8 cellular contexts compared by ENCODE assay signal in genomic region chr10:80356563-80356999, GRCh38. TPM values are rescaled to one million over a fixed set of nuclear protein-coding genes. Genes with fewer than 3 reads are reported as not detected.
DNase-seq lines count a peak whose midpoint lies in the region; ATAC-seq and TF ChIP-seq lines count a peak whose summit lies in the region.

Gene DYDC1 (minus strand): TSS chr10:80356755. CDS start chr10:80352601, 4,154 bp downstream.
Gene DYDC2 (plus strand): TSS chr10:80356781. CDS start chr10:80362444, 5,663 bp downstream.

- peaks cover 16% of the 10 kb centered on the region for H3K4me1 Mint-ChIP-seq in CD14-positive monocyte
- peaks cover 2% of the 10 kb centered on the region for H3K4me1 Mint-ChIP-seq in activated T-cell treated with anti-CD3 and anti-CD28 coated beads, Interleukin-2, amount 50 U/mL, for 4 hours (ENCODE audit: low read depth)

- no peak within 1 kb of the TSS for H4K91ac ChIP-seq in trophoblast cell (ENCODE audit: low read depth, low read length)

- no peaks in the 10 kb centered on the region for H3K9me3 ChIP-seq in trophoblast cell (ENCODE audit: insufficient read depth, low read depth, low read length)

- no peak within 1 kb of the TSS for H2BK12ac ChIP-seq in trophoblast cell (ENCODE audit: low read length)

- no peak within 1 kb of the TSS for H3K18ac ChIP-seq in trophoblast cell (ENCODE audit: low read length)

- H3K9ac ChIP-seq in trophoblast cell (ENCODE audit: low read length) = no peak within 1 kb of the TSS

- H3K4me3 ChIP-seq in trophoblast cell (ENCODE audit: low read depth, low read length) = peak within 1 kb of the TSS; percentile 63

- peaks cover 0 to 17% (median 2%) of the 10 kb centered on the region in 7 donors for H3K9me3 Mint-ChIP-seq in CD14-positive monocyte
- no peaks in the 10 kb centered on the region for H3K9me3 Mint-ChIP-seq in activated T-cell treated with anti-CD3 and anti-CD28 coated beads, Interleukin-2, amount 50 U/mL, for 4 hours

- peaks cover 2% of the 10 kb centered on the region for H3K27me3 ChIP-seq in trophoblast cell (ENCODE audit: insufficient read depth, low read length)

- H3K27ac Mint-ChIP-seq in CD14-positive monocyte = no peak within 1 kb of the TSS

- no peak within 1 kb of the TSS for H4K12ac ChIP-seq in trophoblast cell (ENCODE audit: low read depth, low read length)

- H3K27me3 Mint-ChIP-seq in CD14-positive monocyte (ENCODE audit: low read depth in 3 of 3) = peaks cover 27 to 33% (median 29%) of the 10 kb centered on the region in 3 donors
- H3K27me3 Mint-ChIP-seq in activated T-cell treated with anti-CD3 and anti-CD28 coated beads, Interleukin-2, amount 50 U/mL, for 4 hours (ENCODE audit: low read depth) = peaks cover 46% of the 10 kb centered on the region

- H2BK120ac ChIP-seq in trophoblast cell (ENCODE audit: insufficient read depth, low read length, poor library complexity) = no peak within 1 kb of the TSS

- WGBS in trophoblast cell (ENCODE audit: extremely low coverage, insufficient coverage, insufficient read length) = no CpG with 5 or more reads among the region's 45 CpGs

- no peaks in the 10 kb centered on the region for H3K36me3 Mint-ChIP-seq in CD14-positive monocyte
- no peaks in the 10 kb centered on the region for H3K36me3 Mint-ChIP-seq in activated T-cell treated with anti-CD3 and anti-CD28 coated beads, Interleukin-2, amount 50 U/mL, for 4 hours (ENCODE audit: insufficient read depth)

- no peaks in the 10 kb centered on the region for H3K79me2 ChIP-seq in trophoblast cell (ENCODE audit: control insufficient read depth, insufficient read depth, low read length, poor library complexity)

- DNase-seq in CD14-positive monocyte (ENCODE audit: low spot score) (peak; percentile 45), NCI-H146 (lab: John Stamatoyannopoulos, UW) (peak; percentile 78), head of caudate nucleus (peak; percentile 20 to 93 (median 73)), trophoblast cell (peak; percentile 13 to 50), SIG-M5 (lab: John Stamatoyannopoulos, UW) (no peak), OCI-M1 (lab: John Stamatoyannopoulos, UW) (no peak)
- peak; percentile 35 for DNase-seq in activated T-cell treated with anti-CD3 and anti-CD28 coated beads, Interleukin-2, amount 50 U/mL, for 4 hours

- intact Hi-C loops in CD14-positive monocyte (cut with micrococcal nuclease) = no loop called here
- intact Hi-C loops in head of caudate nucleus (cut with DNase I) = no loop called here

- H2AFZ ChIP-seq in trophoblast cell (ENCODE audit: insufficient read depth, low read length, poor library complexity) = peak within 1 kb of the TSS; percentile 1

- H3K36me3 ChIP-seq in trophoblast cell (ENCODE audit: control insufficient read depth in 1 of 2, insufficient read depth in 2 of 2, low read length in 2 of 2) = no peaks in the 10 kb centered on the region

- H3K4me2 ChIP-seq in trophoblast cell (ENCODE audit: low read length) = peak within 1 kb of the TSS; percentile 73

- H2AK5ac ChIP-seq in trophoblast cell (ENCODE audit: low read length) = no peak within 1 kb of the TSS

- no peak for TF ChIP-seq CTCF in CD14-positive monocyte (IDR thresholded peaks at IDR 0.05)

- no peak within 1 kb of the TSS for H2BK5ac ChIP-seq in trophoblast cell (ENCODE audit: low read depth, low read length, poor library complexity)

- peak within 1 kb of the TSS; percentile 78 to 93 for H3K4me3 Mint-ChIP-seq in CD14-positive monocyte
- peak within 1 kb of the TSS; percentile 73 for H3K4me3 Mint-ChIP-seq in activated T-cell treated with anti-CD3 and anti-CD28 coated beads, Interleukin-2, amount 50 U/mL, for 4 hours

- H3K27ac ChIP-seq in trophoblast cell (ENCODE audit: low read depth, low read length) = no peak within 1 kb of the TSS

- H3K79me1 ChIP-seq in trophoblast cell (ENCODE audit: low read length) = no peaks in the 10 kb centered on the region

- peaks cover 5 to 12% of the 10 kb centered on the region in 2 experiments for H3K4me1 ChIP-seq in trophoblast cell (ENCODE audit: control insufficient read depth in 1 of 2, insufficient read depth in 2 of 2, low read length in 2 of 2)

- H3K4ac ChIP-seq in trophoblast cell (ENCODE audit: low read depth, low read length) = no peak within 1 kb of the TSS

- H3K14ac ChIP-seq in trophoblast cell (ENCODE audit: low read length) = no peak within 1 kb of the TSS

- ATAC-seq in GM21367 (IDR thresholded peaks at IDR 0.05; ENCODE audit: unreplicated experiment) = peak; percentile 62
- peak; percentile 84 to 97 for ATAC-seq in activated T-cell treated with anti-CD3 and anti-CD28 coated beads, Interleukin-2, amount 50 U/mL, for 4 hours

- peak within 1 kb of the TSS; percentile 34 for H4K8ac ChIP-seq in trophoblast cell (ENCODE audit: low read depth, low read length)

- H3K23ac ChIP-seq in trophoblast cell (ENCODE audit: low read length) = no peak within 1 kb of the TSS

RNA-seq across cellular contexts. Expression of gene DYDC1, which starts in this region (rescaled TPM):
- not detected for polyA plus RNA-seq in CD14-positive monocyte
- not detected for total RNA-seq in activated T-cell treated with anti-CD3 and anti-CD28 coated beads, Interleukin-2, amount 50 U/mL, for 4 hours
- polyA plus RNA-seq in trophoblast cell (2013) = not detected in 2 replicates

RNA-seq across cellular contexts. Expression of gene DYDC2, which starts in this region (rescaled TPM):
- polyA plus RNA-seq in CD14-positive monocyte = not detected
- not detected for total RNA-seq in activated T-cell treated with anti-CD3 and anti-CD28 coated beads, Interleukin-2, amount 50 U/mL, for 4 hours
- polyA plus RNA-seq in trophoblast cell (2013) = 0.04 TPM in 1 of 2 replicates, not detected in the other

Comparison
In these comparisons a context has a peak if more than half of its experiments do, and no peak if none do; other contexts are left out.
1. Peak in DNase-seq in CD14-positive monocyte; RNA of the genes that start here not detected or under 1 TPM.
2. Peak in DNase-seq and ATAC-seq in activated T-cell treated with anti-CD3 and anti-CD28 coated beads, Interleukin-2, amount 50 U/mL, for 4 hours; RNA of the genes that start here not detected or under 1 TPM.
3. DNase-seq: peak in NCI-H146 (single experiment), head of caudate nucleus (42 of 42) and trophoblast cell (2 of 2); none in SIG-M5 (single experiment) and OCI-M1 (single experiment).